Comparison of ENCODE assay signal across 18 cellular contexts in the genomic region with DNA sequence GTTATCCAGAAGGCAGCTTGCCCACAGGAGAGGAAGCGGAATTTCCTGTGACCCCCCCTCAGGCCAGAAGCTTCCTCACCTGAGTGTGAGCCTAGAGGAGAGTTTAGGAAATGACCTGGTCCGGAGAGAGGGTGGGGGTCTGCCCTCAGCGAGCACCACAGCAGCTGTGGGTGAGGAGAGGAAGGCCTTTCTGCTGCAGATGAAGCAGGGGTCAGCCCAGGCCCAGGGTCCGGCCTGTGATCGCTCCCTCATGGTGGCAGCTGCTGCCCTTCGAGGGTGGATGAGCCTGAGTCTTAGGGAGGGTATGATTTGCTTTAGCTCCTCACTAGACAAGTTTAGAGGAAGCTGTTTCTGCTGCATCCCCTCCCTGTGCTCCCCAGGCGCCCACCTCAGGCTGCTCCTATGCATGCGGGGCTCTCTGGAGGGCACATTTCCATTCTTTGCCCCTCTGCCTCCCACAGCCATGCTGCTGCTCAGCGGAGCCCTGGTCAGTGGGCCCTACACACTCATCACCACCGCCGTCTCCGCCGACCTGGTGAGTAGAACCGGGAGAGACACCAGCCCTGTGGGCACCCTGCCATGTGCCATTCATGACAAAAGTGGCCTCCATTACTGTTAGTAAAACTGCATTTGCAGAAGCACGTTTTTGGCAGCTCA. TPM values are rescaled to one million over a fixed set of nuclear protein-coding genes. Genes with fewer than 3 reads are reported as not detected.
DNase-seq lines count a peak whose midpoint lies in the region; ATAC-seq and TF ChIP-seq lines count a peak whose summit lies in the region.
"Had no signal": no experiment of that assay in that cellular context is flagged by ENCODE, and none has a peak within 500 bp of the region (broad histone marks: within the 10 kb centered on the region; RNA-seq: fewer than 3 reads in every experiment).

No MANE protein-coding gene starts in this region.

- H3K4me1 ChIP-seq in NT2/D1 (ENCODE audit: insufficient read depth, insufficient read length) (peaks cover 18% of the 10 kb centered on the region), testis (no peaks in the 10 kb centered on the region)
- H3K4me1 ChIP-seq: A549 had no signal

- H3K27me3 ChIP-seq in NT2/D1 (ENCODE audit: insufficient read depth, insufficient read length) (no peaks in the 10 kb centered on the region), testis (no peaks in the 10 kb centered on the region)

- H3K36me3 ChIP-seq in NT2/D1 (ENCODE audit: insufficient read depth, insufficient read length, low read length) (peaks cover 18% of the 10 kb centered on the region), testis (ENCODE audit: low read depth, missing control alignments) (no peaks in the 10 kb centered on the region)

- ATAC-seq in left lobe of liver: no peak
- ATAC-seq: A549, mucosa of descending colon, PC-3 had no signal

- 87 to 90% methylated on average over 13 to 15 of the region's 15 CpGs for WGBS in testis, 2 donors

- peak overlapping the region; percentile 4 for H3K9ac ChIP-seq in NT2/D1 (ENCODE audit: insufficient read length, low read depth)
- H3K9ac ChIP-seq: BLaER1 treated with 17β-estradiol and CSF1 and Interleukin-3, amounts not matched to agents 10 nM and 100 nM had no signal

- H3K9me3 ChIP-seq in NT2/D1 (ENCODE audit: insufficient read depth, low read length): no peaks in the 10 kb centered on the region
- H3K9me3 ChIP-seq in testis: no peaks in the 10 kb centered on the region
- H3K9me3 ChIP-seq: A549; BLaER1 treated with 17β-estradiol and CSF1 and Interleukin-3, amounts not matched to agents 10 nM and 100 nM; mucosa of descending colon had no signal

- TF ChIP-seq CTCF in testis (IDR thresholded peaks at IDR 0.05): no peak

- intact Hi-C loops in testis (cut with DNase I; ENCODE audit: low total_unique reads): no loop called here

- no peak for TF ChIP-seq POLR2A in testis (IDR thresholded peaks at IDR 0.05)

- H3K4me3 ChIP-seq in NT2/D1 (ENCODE audit: insufficient read length, low read depth): no peak overlapping the region
- H3K4me3 ChIP-seq in testis: no peak overlapping the region
- H3K4me3 ChIP-seq: A549; BLaER1 treated with 17β-estradiol and CSF1 and Interleukin-3, amounts not matched to agents 10 nM and 100 nM; mucosa of descending colon had no signal

- no peak overlapping the region for H3K27ac ChIP-seq in testis
- H3K27ac ChIP-seq: A549; BLaER1 treated with 17β-estradiol and CSF1 and Interleukin-3, amounts not matched to agents 10 nM and 100 nM had no signal

- DNase-seq in activated T-cell treated with anti-CD3 and anti-CD28 coated beads, Interleukin-2, amount 50 U/mL, for 1 hour: peak; percentile 13
- DNase-seq in activated T-cell treated with anti-CD3 and anti-CD28 coated beads for 4 hours: no peak
- DNase-seq in NT2/D1 (ENCODE audit: low read depth, low spot score): no peak
- peak; percentile 39 for DNase-seq in left lobe of liver (ENCODE audit: low spot score)
- DNase-seq in testis: peak; percentile 3
- no peak for DNase-seq in NCI-H187 (lab: John Stamatoyannopoulos, UW)
- no peak for DNase-seq in putamen (ENCODE audit: low spot score)
- no peak for DNase-seq in activated CD4-positive, alpha-beta T cell treated with anti-CD3 and anti-CD28 coated beads for 48 hours
- DNase-seq: activated naive CD4-positive, alpha-beta T cell treated with anti-CD3 and anti-CD28 coated beads for 36 hours; DMS 273 treated with DMSO at 0.1 percent for 48 hours; KBM-7; MV-4-11; NCI-H69; PC-3; stimulated activated CD4-positive, alpha-beta T cell treated with anti-CD3 and anti-CD28 coated beads, Interleukin-4, amount 100 ng/mL, for 1 hour had no signal

RNA-seq across cellular contexts. Expression of gene SLC37A1, which starts 53.0 kb away (rescaled TPM):
- total RNA-seq in left lobe of liver (5.0 TPM), testis (10 to 100 TPM; 22.6 to 24.3 TPM)
- 48.3 TPM for polyA plus RNA-seq in testis (ENCODE audit: insufficient read depth, low read depth, low replicate concordance)

Comparison
In these comparisons a context has a peak if more than half of its experiments do, and no peak if none do; other contexts are left out.
1. DNase-seq: peak in activated T-cell treated with anti-CD3 and anti-CD28 coated beads, Interleukin-2, amount 50 U/mL, for 1 hour (single experiment), left lobe of liver (single experiment) and testis (single experiment); none in activated T-cell treated with anti-CD3 and anti-CD28 coated beads for 4 hours (single experiment), NT2/D1 (single experiment), NCI-H187 (0 of 2), putamen (single experiment) and activated CD4-positive, alpha-beta T cell treated with anti-CD3 and anti-CD28 coated beads for 48 hours (single experiment).